ENCODE assay signal across 12 cellular contexts in genomic region chr4:38371391-38371851, GRCh38.
A peak's percentile ranks its signal among the peaks of the same experiment; 100 is the strongest.
DNase-seq lines count a peak whose midpoint lies in the region; ATAC-seq and TF ChIP-seq lines count a peak whose summit lies in the region.
"Had no signal": no experiment of that assay in that cellular context is flagged by ENCODE, and none has a peak within 500 bp of the region (broad histone marks: within the 10 kb centered on the region; RNA-seq: fewer than 3 reads in every experiment).

No MANE protein-coding gene starts in this region.

- TF ChIP-seq CTCF in HFFc6 (IDR thresholded peaks at IDR 0.05), result no peak
- TF ChIP-seq CTCF in foreskin keratinocyte (conservative IDR thresholded peaks at IDR 0.05), result no peak
- TF ChIP-seq CTCF in thoracic aorta (IDR thresholded peaks at IDR 0.05), result no peak

- no peaks in the 10 kb centered on the region for H3K36me3 ChIP-seq in thoracic aorta
- H3K36me3 ChIP-seq: HAP-1 had no signal

- no peak overlapping the region for H3K27ac ChIP-seq in foreskin keratinocyte
- peak overlapping the region; percentile 19 to 63 for H3K27ac ChIP-seq in thoracic aorta

- H3K9me3 Mint-ChIP-seq in HFFc6, result peaks cover 4% of the 10 kb centered on the region; the same call in 1 of the 2 replicates
- no peaks in the 10 kb centered on the region for H3K9me3 Mint-ChIP-seq in activated T-helper 17 cell treated with anti-CD3 and anti-CD28 coated beads, Interleukin-2, amount 50 U/mL, for 72 hours

- H3K27me3 Mint-ChIP-seq in HFFc6 (ENCODE audit: insufficient read depth), result no peaks in the 10 kb centered on the region; the same call in 1 of the 2 replicates
- no peaks in the 10 kb centered on the region for H3K27me3 Mint-ChIP-seq in activated T-helper 17 cell treated with anti-CD3 and anti-CD28 coated beads, Interleukin-2, amount 50 U/mL, for 72 hours

- H3K4me3 Mint-ChIP-seq in HFFc6, result no peak overlapping the region
- no peak overlapping the region for H3K4me3 Mint-ChIP-seq in activated T-helper 17 cell treated with anti-CD3 and anti-CD28 coated beads, Interleukin-2, amount 50 U/mL, for 72 hours
- H3K4me3 Mint-ChIP-seq: nephron had no signal

- H3K36me3 Mint-ChIP-seq in HFFc6 (ENCODE audit: low read depth), result no peaks in the 10 kb centered on the region
- no peaks in the 10 kb centered on the region for H3K36me3 Mint-ChIP-seq in activated T-helper 17 cell treated with anti-CD3 and anti-CD28 coated beads, Interleukin-2, amount 50 U/mL, for 72 hours (ENCODE audit: low read depth)

- no peak overlapping the region for H3K4me3 ChIP-seq in thoracic aorta
- H3K4me3 ChIP-seq: HAP-1 had no signal

- peaks cover 29% of the 10 kb centered on the region for H3K4me1 Mint-ChIP-seq in HFFc6 (ENCODE audit: low read depth)
- H3K4me1 Mint-ChIP-seq in activated T-helper 17 cell treated with anti-CD3 and anti-CD28 coated beads, Interleukin-2, amount 50 U/mL, for 72 hours, result no peaks in the 10 kb centered on the region

- H3K4me1 ChIP-seq in foreskin keratinocyte, result no peaks in the 10 kb centered on the region
- peaks cover 15 to 40% of the 10 kb centered on the region in 2 donors for H3K4me1 ChIP-seq in thoracic aorta (ENCODE audit: control insufficient read depth in 1 of 2, low read depth in 2 of 2)
- H3K4me1 ChIP-seq: HAP-1 had no signal

- peak; percentile 26 for ATAC-seq in activated T-helper 17 cell treated with anti-CD3 and anti-CD28 coated beads, Interleukin-2, amount 50 U/mL, for 72 hours (replicated peaks)
- ATAC-seq in foreskin keratinocyte (peak; percentile 35), thoracic aorta (ENCODE audit: insufficient number of reproducible peaks, low FRiP score, low read depth) (peak; percentile 57), HG03196 (IDR thresholded peaks at IDR 0.05; ENCODE audit: unreplicated experiment) (no peak)

- no peak overlapping the region for H3K27ac Mint-ChIP-seq in HFFc6
- H3K27ac Mint-ChIP-seq in activated T-helper 17 cell treated with anti-CD3 and anti-CD28 coated beads, Interleukin-2, amount 50 U/mL, for 72 hours, result no peak overlapping the region
- H3K27ac Mint-ChIP-seq: nephron had no signal

- H3K27me3 ChIP-seq in foreskin keratinocyte (peaks cover 10% of the 10 kb centered on the region), thoracic aorta (replicated peaks; ENCODE audit: insufficient read depth) (no peaks in the 10 kb centered on the region)

- H3K9me3 ChIP-seq in thoracic aorta, result no peaks in the 10 kb centered on the region
- H3K9me3 ChIP-seq: HAP-1 had no signal

- DNase-seq in HFFc6 (peak; percentile 3), foreskin keratinocyte (peak in 1 of 2 donors; percentile 48), thoracic aorta (ENCODE audit: low spot score) (no peak), SKM-1 treated with dmso at 0.1 percent for 144 hours (lab: John Stamatoyannopoulos, UW; ENCODE audit: unreplicated experiment) (no peak), midbrain (lab: John Stamatoyannopoulos, UW) (no peak)
- DNase-seq: activated T-cell treated with anti-CD3 and anti-CD28 coated beads, Interleukin-2, amount 50 U/mL, for 48 hours; DMS153; NCI-H1417 treated with DMSO at 0.1 percent for 48 hours had no signal
